1 cellular context compared by ENCODE assay signal in the genomic region with DNA sequence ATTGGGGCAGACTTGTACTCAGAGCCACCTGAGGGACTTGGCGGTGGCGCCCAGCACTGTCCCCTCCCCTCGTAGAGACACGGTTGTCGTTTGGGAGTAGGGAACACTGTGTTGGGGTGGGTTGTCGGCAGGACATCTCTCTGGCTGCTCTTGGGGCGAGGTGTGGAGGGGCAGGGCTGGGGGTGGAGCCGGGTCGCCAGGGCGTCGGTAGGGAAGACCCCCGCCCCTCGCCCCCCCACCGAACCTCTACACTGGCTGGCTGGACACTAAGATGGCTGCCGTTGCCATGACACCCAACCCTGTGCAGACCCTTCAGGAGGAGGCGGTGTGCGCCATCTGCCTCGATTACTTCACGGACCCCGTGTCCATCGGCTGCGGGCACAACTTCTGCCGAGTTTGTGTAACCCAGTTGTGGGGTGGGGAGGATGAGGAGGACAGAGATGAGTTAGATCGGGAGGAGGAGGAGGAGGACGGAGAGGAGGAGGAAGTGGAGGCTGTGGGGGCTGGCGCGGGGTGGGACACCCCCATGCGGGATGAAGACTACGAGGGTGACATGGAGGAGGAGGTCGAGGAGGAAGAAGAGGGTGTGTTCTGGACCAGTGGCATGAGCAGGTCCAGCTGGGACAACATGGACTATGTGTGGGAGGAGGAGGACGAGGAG.
TF ChIP-seq lines count a peak whose summit lies in the region.

No MANE protein-coding gene starts in this region.

TF ChIP-seq in K562, 482 proteins besides CTCF, POLR2A, EP300 and RAD21 (continued from another document and continues in another):
- TF ChIP-seq KDM5B (IDR thresholded peaks at IDR 0.05; ENCODE audit: insufficient replicate concordance, low read depth, low read length), result peak; percentile 72
- TF ChIP-seq, protein P1, sequence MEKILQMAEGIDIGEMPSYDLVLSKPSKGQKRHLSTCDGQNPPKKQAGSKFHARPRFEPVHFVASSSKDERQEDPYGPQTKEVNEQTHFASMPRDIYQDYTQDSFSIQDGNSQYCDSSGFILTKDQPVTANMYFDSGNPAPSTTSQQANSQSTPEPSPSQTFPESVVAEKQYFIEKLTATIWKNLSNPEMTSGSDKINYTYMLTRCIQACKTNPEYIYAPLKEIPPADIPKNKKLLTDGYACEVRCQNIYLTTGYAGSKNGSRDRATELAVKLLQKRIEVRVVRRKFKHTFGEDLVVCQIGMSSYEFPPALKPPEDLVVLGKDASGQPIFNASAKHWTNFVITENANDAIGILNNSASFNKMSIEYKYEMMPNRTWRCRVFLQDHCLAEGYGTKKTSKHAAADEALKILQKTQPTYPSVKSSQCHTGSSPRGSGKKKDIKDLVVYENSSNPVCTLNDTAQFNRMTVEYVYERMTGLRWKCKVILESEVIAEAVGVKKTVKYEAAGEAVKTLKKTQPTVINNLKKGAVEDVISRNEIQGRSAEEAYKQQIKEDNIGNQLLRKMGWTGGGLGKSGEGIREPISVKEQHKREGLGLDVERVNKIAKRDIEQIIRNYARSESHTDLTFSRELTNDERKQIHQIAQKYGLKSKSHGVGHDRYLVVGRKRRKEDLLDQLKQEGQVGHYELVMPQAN (IDR thresholded peaks at IDR 0.05; ENCODE audit: borderline replicate concordance), result peak; percentile 55
- TF ChIP-seq ZNF57 (CRISPR knock-in tag; IDR thresholded peaks at IDR 0.05), result no peak
- peak; percentile 35; the same call in 1 of the 2 replicates for TF ChIP-seq PHB2 (IDR thresholded peaks at IDR 0.05; ENCODE audit: low read depth)
- TF ChIP-seq, protein P2, sequence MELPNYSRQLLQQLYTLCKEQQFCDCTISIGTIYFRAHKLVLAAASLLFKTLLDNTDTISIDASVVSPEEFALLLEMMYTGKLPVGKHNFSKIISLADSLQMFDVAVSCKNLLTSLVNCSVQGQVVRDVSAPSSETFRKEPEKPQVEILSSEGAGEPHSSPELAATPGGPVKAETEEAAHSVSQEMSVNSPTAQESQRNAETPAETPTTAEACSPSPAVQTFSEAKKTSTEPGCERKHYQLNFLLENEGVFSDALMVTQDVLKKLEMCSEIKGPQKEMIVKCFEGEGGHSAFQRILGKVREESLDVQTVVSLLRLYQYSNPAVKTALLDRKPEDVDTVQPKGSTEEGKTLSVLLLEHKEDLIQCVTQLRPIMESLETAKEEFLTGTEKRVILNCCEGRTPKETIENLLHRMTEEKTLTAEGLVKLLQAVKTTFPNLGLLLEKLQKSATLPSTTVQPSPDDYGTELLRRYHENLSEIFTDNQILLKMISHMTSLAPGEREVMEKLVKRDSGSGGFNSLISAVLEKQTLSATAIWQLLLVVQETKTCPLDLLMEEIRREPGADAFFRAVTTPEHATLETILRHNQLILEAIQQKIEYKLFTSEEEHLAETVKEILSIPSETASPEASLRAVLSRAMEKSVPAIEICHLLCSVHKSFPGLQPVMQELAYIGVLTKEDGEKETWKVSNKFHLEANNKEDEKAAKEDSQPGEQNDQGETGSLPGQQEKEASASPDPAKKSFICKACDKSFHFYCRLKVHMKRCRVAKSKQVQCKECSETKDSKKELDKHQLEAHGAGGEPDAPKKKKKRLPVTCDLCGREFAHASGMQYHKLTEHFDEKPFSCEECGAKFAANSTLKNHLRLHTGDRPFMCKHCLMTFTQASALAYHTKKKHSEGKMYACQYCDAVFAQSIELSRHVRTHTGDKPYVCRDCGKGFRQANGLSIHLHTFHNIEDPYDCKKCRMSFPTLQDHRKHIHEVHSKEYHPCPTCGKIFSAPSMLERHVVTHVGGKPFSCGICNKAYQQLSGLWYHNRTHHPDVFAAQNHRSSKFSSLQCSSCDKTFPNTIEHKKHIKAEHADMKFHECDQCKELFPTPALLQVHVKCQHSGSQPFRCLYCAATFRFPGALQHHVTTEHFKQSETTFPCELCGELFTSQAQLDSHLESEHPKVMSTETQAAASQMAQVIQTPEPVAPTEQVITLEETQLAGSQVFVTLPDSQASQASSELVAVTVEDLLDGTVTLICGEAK (IDR thresholded peaks at IDR 0.05), result no peak
- TF ChIP-seq, protein P2 (CRISPR knock-in tag; IDR thresholded peaks at IDR 0.05), result no peak
- no peak for TF ChIP-seq RNF2 (IDR thresholded peaks at IDR 0.05)
- TF ChIP-seq, protein P3, sequence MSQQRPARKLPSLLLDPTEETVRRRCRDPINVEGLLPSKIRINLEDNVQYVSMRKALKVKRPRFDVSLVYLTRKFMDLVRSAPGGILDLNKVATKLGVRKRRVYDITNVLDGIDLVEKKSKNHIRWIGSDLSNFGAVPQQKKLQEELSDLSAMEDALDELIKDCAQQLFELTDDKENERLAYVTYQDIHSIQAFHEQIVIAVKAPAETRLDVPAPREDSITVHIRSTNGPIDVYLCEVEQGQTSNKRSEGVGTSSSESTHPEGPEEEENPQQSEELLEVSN (IDR thresholded peaks at IDR 0.05; ENCODE audit: borderline replicate concordance in 1 of 2, extremely low read depth in 1 of 2, insufficient read depth in 1 of 2, insufficient read length in 1 of 2, low read depth in 1 of 2, low read length in 1 of 2, poor library complexity in 1 of 2, severe bottlenecking in 1 of 2), result no peak
- TF ChIP-seq ZNF143 (CRISPR knock-in tag; IDR thresholded peaks at IDR 0.05), result no peak
- peak; percentile 72 for TF ChIP-seq RBFOX2 (IDR thresholded peaks at IDR 0.05; ENCODE audit: low read depth, low read length)
- 0 out of 2 replicates have a peak, but pooled peaks have one; percentile 30 for TF ChIP-seq NR2C2 (CRISPR knock-in tag; IDR thresholded peaks at IDR 0.05)
- no peak; the same call in 1 of the 2 replicates for TF ChIP-seq NR2C2 (tag; IDR thresholded peaks at IDR 0.05)
- TF ChIP-seq RBM25 (IDR thresholded peaks at IDR 0.05; ENCODE audit: low read depth, low read length, severe bottlenecking), result no peak
- TF ChIP-seq, protein P4, sequence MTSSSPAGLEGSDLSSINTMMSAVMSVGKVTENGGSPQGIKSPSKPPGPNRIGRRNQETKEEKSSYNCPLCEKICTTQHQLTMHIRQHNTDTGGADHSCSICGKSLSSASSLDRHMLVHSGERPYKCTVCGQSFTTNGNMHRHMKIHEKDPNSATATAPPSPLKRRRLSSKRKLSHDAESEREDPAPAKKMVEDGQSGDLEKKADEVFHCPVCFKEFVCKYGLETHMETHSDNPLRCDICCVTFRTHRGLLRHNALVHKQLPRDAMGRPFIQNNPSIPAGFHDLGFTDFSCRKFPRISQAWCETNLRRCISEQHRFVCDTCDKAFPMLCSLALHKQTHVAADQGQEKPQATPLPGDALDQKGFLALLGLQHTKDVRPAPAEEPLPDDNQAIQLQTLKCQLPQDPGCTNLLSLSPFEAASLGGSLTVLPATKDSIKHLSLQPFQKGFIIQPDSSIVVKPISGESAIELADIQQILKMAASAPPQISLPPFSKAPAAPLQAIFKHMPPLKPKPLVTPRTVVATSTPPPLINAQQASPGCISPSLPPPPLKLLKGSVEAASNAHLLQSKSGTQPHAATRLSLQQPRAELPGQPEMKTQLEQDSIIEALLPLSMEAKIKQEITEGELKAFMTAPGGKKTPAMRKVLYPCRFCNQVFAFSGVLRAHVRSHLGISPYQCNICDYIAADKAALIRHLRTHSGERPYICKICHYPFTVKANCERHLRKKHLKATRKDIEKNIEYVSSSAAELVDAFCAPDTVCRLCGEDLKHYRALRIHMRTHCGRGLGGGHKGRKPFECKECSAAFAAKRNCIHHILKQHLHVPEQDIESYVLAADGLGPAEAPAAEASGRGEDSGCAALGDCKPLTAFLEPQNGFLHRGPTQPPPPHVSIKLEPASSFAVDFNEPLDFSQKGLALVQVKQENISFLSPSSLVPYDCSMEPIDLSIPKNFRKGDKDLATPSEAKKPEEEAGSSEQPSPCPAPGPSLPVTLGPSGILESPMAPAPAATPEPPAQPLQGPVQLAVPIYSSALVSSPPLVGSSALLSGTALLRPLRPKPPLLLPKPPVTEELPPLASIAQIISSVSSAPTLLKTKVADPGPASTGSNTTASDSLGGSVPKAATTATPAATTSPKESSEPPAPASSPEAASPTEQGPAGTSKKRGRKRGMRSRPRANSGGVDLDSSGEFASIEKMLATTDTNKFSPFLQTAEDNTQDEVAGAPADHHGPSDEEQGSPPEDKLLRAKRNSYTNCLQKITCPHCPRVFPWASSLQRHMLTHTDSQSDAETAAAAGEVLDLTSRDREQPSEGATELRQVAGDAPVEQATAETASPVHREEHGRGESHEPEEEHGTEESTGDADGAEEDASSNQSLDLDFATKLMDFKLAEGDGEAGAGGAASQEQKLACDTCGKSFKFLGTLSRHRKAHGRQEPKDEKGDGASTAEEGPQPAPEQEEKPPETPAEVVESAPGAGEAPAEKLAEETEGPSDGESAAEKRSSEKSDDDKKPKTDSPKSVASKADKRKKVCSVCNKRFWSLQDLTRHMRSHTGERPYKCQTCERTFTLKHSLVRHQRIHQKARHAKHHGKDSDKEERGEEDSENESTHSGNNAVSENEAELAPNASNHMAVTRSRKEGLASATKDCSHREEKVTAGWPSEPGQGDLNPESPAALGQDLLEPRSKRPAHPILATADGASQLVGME (CRISPR knock-in tag; IDR thresholded peaks at IDR 0.05), result no peak
- peak; percentile 81; the same call in 1 of the 2 replicates for TF ChIP-seq POLR2G (IDR thresholded peaks at IDR 0.05; ENCODE audit: low read depth, low read length)
- TF ChIP-seq, protein P5, sequence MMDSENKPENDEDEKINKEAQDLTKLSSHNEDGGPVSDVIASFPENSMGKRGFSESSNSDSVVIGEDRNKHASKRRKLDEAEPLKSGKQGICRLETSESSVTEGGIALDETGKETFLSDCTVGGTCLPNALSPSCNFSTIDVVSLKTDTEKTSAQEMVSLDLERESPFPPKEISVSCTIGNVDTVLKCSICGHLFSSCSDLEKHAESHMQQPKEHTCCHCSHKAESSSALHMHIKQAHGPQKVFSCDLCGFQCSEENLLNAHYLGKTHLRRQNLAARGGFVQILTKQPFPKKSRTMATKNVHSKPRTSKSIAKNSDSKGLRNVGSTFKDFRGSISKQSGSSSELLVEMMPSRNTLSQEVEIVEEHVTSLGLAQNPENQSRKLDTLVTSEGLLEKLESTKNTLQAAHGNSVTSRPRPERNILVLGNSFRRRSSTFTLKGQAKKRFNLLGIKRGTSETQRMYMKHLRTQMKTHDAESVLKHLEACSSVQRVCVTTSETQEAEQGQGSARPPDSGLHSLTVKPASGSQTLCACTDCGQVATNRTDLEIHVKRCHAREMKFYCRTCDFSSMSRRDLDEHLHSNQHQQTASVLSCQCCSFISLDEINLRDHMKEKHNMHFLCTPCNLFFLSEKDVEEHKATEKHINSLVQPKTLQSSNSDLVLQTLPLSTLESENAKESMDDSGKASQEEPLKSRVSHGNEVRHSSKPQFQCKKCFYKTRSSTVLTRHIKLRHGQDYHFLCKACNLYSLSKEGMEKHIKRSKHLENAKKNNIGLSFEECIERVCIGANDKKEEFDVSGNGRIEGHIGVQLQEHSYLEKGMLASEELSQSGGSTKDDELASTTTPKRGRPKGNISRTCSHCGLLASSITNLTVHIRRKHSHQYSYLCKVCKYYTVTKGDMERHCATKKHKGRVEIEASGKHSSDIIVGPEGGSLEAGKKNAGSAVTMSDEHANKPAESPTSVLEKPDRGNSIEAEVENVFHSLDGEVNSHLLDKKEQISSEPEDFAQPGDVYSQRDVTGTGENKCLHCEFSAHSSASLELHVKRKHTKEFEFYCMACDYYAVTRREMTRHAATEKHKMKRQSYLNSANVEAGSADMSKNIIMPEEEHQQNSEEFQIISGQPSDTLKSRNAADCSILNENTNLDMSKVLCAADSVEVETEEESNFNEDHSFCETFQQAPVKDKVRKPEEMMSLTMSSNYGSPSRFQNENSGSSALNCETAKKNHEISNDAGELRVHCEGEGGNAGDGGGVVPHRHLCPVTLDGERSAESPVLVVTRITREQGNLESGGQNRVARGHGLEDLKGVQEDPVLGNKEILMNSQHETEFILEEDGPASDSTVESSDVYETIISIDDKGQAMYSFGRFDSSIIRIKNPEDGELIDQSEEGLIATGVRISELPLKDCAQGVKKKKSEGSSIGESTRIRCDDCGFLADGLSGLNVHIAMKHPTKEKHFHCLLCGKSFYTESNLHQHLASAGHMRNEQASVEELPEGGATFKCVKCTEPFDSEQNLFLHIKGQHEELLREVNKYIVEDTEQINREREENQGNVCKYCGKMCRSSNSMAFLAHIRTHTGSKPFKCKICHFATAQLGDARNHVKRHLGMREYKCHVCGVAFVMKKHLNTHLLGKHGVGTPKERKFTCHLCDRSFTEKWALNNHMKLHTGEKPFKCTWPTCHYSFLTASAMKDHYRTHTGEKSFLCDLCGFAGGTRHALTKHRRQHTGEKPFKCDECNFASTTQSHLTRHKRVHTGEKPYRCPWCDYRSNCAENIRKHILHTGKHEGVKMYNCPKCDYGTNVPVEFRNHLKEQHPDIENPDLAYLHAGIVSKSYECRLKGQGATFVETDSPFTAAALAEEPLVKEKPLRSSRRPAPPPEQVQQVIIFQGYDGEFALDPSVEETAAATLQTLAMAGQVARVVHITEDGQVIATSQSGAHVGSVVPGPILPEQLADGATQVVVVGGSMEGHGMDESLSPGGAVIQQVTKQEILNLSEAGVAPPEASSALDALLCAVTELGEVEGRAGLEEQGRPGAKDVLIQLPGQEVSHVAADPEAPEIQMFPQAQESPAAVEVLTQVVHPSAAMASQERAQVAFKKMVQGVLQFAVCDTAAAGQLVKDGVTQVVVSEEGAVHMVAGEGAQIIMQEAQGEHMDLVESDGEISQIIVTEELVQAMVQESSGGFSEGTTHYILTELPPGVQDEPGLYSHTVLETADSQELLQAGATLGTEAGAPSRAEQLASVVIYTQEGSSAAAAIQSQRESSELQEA (IDR thresholded peaks at IDR 0.05; ENCODE audit: low read depth), result peak; percentile 48; the same call in 1 of the 2 replicates
